22 cellular contexts compared by ENCODE assay signal in genomic region chr3:10560060-10560861, GRCh38. TPM values are rescaled to one million over a fixed set of nuclear protein-coding genes. Genes with fewer than 3 reads are reported as not detected.
"Had no signal": no experiment of that assay in that cellular context is flagged by ENCODE, and none has a peak within 500 bp of the region (broad histone marks: within the 10 kb centered on the region; RNA-seq: fewer than 3 reads in every experiment).

No MANE protein-coding gene starts in this region.

- H3K4me1 ChIP-seq: body of pancreas, left lung, right lobe of liver, SJCRH30, spleen, transverse colon had no signal

- H3K9me3 Mint-ChIP-seq: activated CD4-positive, alpha-beta T cell treated with anti-CD3 and anti-CD28 coated beads, Interleukin-2, amount 10 ng/mL, durations not matched to agents 7 days and 5 days; activated T-cell treated with anti-CD3 and anti-CD28 coated beads, Interleukin-2, amount 50 U/mL, for 24 hours; activated T-helper 2 cell treated with anti-CD3 and anti-CD28 coated beads, Interferon-gamma antibody, Interleukin-2, Interleukin-4, amounts not matched to agents 10 μg/mL and 5 μg/mL and 100 μg/mL, durations not matched to agents 14 hours and 24 hours and 36 hours; nephron progenitor cell; T-helper 1 cell treated with Interleukin-12 subunit alpha and Interleukin-12 subunit beta and Interleukin-4 antibody, amounts not matched to agents 30 μg/mL and 1 μg/mL, for 36 hours had no signal

- H3K4me1 Mint-ChIP-seq: nephron progenitor cell had no signal

- H3K27ac ChIP-seq: body of pancreas, left lung, right lobe of liver, SJCRH30, spleen, transverse colon had no signal

- H3K9me3 ChIP-seq: left lung, psoas muscle, right lobe of liver, SJCRH30, spleen, transverse colon had no signal

- DNase-seq: activated CD4-positive, alpha-beta T cell treated with anti-CD3 and anti-CD28 coated beads, Interleukin-2, amount 10 ng/mL, durations not matched to agents 7 days and 5 days; activated naive CD4-positive, alpha-beta T cell treated with anti-CD3 and anti-CD28 coated beads for 36 hours; activated T-cell treated with anti-CD3 and anti-CD28 coated beads, Interleukin-2, amount 50 U/mL, for 24 hours; body of pancreas; central memory CD4-positive, alpha-beta T cell; erythroblast; foreskin melanocyte; glutamatergic neuron; hypothalamus; left lung; nephron progenitor cell; psoas muscle; SJCRH30; spleen; stimulated activated CD4-positive, alpha-beta T cell treated with anti-CD3 and anti-CD28 coated beads, Interleukin-4, amount 100 ng/mL, for 4 hours; stimulated activated naive CD4-positive, alpha-beta T cell; substantia nigra; transverse colon had no signal

- H3K27me3 ChIP-seq: body of pancreas, right lobe of liver had no signal

- H3K27ac Mint-ChIP-seq: activated CD4-positive, alpha-beta T cell treated with anti-CD3 and anti-CD28 coated beads, Interleukin-2, amount 10 ng/mL, durations not matched to agents 7 days and 5 days; activated naive CD4-positive, alpha-beta T cell treated with anti-CD3 and anti-CD28 coated beads for 36 hours; activated T-cell treated with anti-CD3 and anti-CD28 coated beads, Interleukin-2, amount 50 U/mL, for 24 hours; activated T-helper 2 cell treated with anti-CD3 and anti-CD28 coated beads, Interferon-gamma antibody, Interleukin-2, Interleukin-4, amounts not matched to agents 10 μg/mL and 5 μg/mL and 100 μg/mL, durations not matched to agents 14 hours and 24 hours and 36 hours; nephron progenitor cell; T-helper 1 cell treated with Interleukin-12 subunit alpha and Interleukin-12 subunit beta and Interleukin-4 antibody, amounts not matched to agents 30 μg/mL and 1 μg/mL, for 36 hours had no signal

- H3K4me3 ChIP-seq: body of pancreas, left lung, psoas muscle, right lobe of liver, SJCRH30, spleen, transverse colon had no signal

- H3K4me3 Mint-ChIP-seq: activated CD4-positive, alpha-beta T cell treated with anti-CD3 and anti-CD28 coated beads, Interleukin-2, amount 10 ng/mL, durations not matched to agents 7 days and 5 days; activated naive CD4-positive, alpha-beta T cell treated with anti-CD3 and anti-CD28 coated beads for 36 hours; activated T-cell treated with anti-CD3 and anti-CD28 coated beads, Interleukin-2, amount 50 U/mL, for 24 hours; nephron progenitor cell; T-helper 1 cell treated with Interleukin-12 subunit alpha and Interleukin-12 subunit beta and Interleukin-4 antibody, amounts not matched to agents 30 μg/mL and 1 μg/mL, for 36 hours had no signal

- H3K36me3 ChIP-seq: left lung, right lobe of liver, SJCRH30, spleen, transverse colon had no signal

RNA-seq across cellular contexts. Expression of gene ATP2B2, which starts 54.9 kb away (rescaled TPM):
- total RNA-seq: activated CD4-positive, alpha-beta T cell treated with anti-CD3 and anti-CD28 coated beads, Interleukin-2, amount 10 ng/mL, durations not matched to agents 7 days and 5 days; activated naive CD4-positive, alpha-beta T cell treated with anti-CD3 and anti-CD28 coated beads for 36 hours; activated T-helper 2 cell treated with anti-CD3 and anti-CD28 coated beads, Interferon-gamma antibody, Interleukin-2, Interleukin-4, amounts not matched to agents 10 μg/mL and 5 μg/mL and 100 μg/mL, durations not matched to agents 14 hours and 24 hours and 36 hours; lung microvascular endothelial cell; SJCRH30; transverse colon had no signal
